17 cellular contexts compared by ENCODE assay signal in the genomic region with DNA sequence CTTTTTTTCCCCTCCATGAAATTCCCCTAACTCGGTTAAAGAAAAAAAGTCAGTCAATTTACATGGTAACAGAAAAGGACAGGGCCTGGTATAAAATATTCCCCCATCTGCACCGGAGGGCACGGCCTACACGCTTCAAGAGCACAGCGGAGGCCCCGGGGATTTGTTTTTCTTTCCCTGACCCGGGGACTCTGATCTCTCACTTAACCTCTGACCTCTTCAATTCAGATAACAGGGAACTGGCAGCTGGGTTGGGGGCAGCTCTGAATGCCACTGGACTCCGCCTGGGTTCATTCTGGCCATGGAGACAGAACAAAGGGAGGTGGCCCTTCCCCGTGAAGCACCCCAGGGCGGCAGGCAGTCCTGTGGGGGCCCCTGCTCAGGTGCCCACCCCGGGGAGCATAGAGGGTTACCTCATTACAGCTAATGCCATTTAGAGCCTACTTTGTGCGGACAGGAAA.
DNase-seq lines count a peak whose midpoint lies in the region; ATAC-seq and TF ChIP-seq lines count a peak whose summit lies in the region.
"Had no signal": no experiment of that assay in that cellular context is flagged by ENCODE, and none has a peak within 500 bp of the region (broad histone marks: within the 10 kb centered on the region; RNA-seq: fewer than 3 reads in every experiment).

No MANE protein-coding gene starts in this region.

- TF ChIP-seq CTCF in esophagus muscularis mucosa (IDR thresholded peaks at IDR 0.05) (no peak), tibial nerve (IDR thresholded peaks at IDR 0.05) (no peak)

- H3K9me3 ChIP-seq in esophagus muscularis mucosa (no peaks in the 10 kb centered on the region), muscle layer of colon (ENCODE audit: low read length) (no peaks in the 10 kb centered on the region), tibial nerve (no peaks in the 10 kb centered on the region)
- H3K9me3 ChIP-seq: testis had no signal

- H3K27ac ChIP-seq in esophagus muscularis mucosa (replicated peaks in 1 of 4): peak overlapping the region in 3 of 4 donors; percentile 47 to 58 (median 51)
- H3K27ac ChIP-seq in muscle layer of colon (ENCODE audit: low read depth, low read length): peak overlapping the region; percentile 48
- peak overlapping the region in 3 of 4 donors; percentile 42 to 84 (median 77) for H3K27ac ChIP-seq in tibial nerve
- H3K27ac ChIP-seq: C4-2B had no signal

- no peak for ATAC-seq in HG03280 (IDR thresholded peaks at IDR 0.05; ENCODE audit: unreplicated experiment)

- H3K27me3 ChIP-seq in esophagus muscularis mucosa (no peaks in the 10 kb centered on the region), muscle layer of colon (ENCODE audit: control insufficient read depth in 1 of 2, insufficient read depth in 2 of 2, low read length in 2 of 2) (no peaks in the 10 kb centered on the region), tibial nerve (no peaks in the 10 kb centered on the region)
- H3K27me3 ChIP-seq: testis had no signal

- TF ChIP-seq EP300 in esophagus muscularis mucosa (IDR thresholded peaks at IDR 0.05): no peak
- no peak for TF ChIP-seq EP300 in tibial nerve (IDR thresholded peaks at IDR 0.05)

- TF ChIP-seq POLR2A in esophagus muscularis mucosa (IDR thresholded peaks at IDR 0.05; ENCODE audit: low read depth) (no peak), tibial nerve (IDR thresholded peaks at IDR 0.05) (no peak)

- no peak overlapping the region for H3K27ac Mint-ChIP-seq in activated T-helper 2 cell treated with anti-CD3 and anti-CD28 coated beads, Interferon-gamma antibody, Interleukin-2, Interleukin-4, amounts not matched to agents 10 μg/mL and 5 μg/mL and 100 μg/mL, durations not matched to agents 14 hours and 24 hours and 36 hours

- H3K9me3 Mint-ChIP-seq in activated T-helper 2 cell treated with anti-CD3 and anti-CD28 coated beads, Interferon-gamma antibody, Interleukin-2, Interleukin-4, amounts not matched to agents 10 μg/mL and 5 μg/mL and 100 μg/mL, durations not matched to agents 14 hours and 24 hours and 36 hours: no peaks in the 10 kb centered on the region

- H3K4me1 Mint-ChIP-seq in activated T-helper 2 cell treated with anti-CD3 and anti-CD28 coated beads, Interferon-gamma antibody, Interleukin-2, Interleukin-4, amounts not matched to agents 10 μg/mL and 5 μg/mL and 100 μg/mL, durations not matched to agents 14 hours and 24 hours and 36 hours (ENCODE audit: low read depth): peaks cover 11% of the 10 kb centered on the region

- intact Hi-C loops in esophagus muscularis mucosa (cut with DNase I): no loop called here
- intact Hi-C loops in activated T-helper 2 cell treated with anti-CD3 and anti-CD28 coated beads, Interferon-gamma antibody, Interleukin-2, Interleukin-4, amounts not matched to agents 10 μg/mL and 5 μg/mL and 100 μg/mL, durations not matched to agents 14 hours and 24 hours and 36 hours (cut with micrococcal nuclease): no loop called here

- H3K36me3 ChIP-seq in esophagus muscularis mucosa: no peaks in the 10 kb centered on the region
- no peaks in the 10 kb centered on the region for H3K36me3 ChIP-seq in muscle layer of colon (ENCODE audit: insufficient read depth, low read length)
- no peaks in the 10 kb centered on the region for H3K36me3 ChIP-seq in tibial nerve

- no peak overlapping the region for H3K4me3 Mint-ChIP-seq in activated T-helper 2 cell treated with anti-CD3 and anti-CD28 coated beads, Interferon-gamma antibody, Interleukin-2, Interleukin-4, amounts not matched to agents 10 μg/mL and 5 μg/mL and 100 μg/mL, durations not matched to agents 14 hours and 24 hours and 36 hours (ENCODE audit: low read depth)

- peaks cover 5 to 21% (median 19%) of the 10 kb centered on the region in 4 donors for H3K4me1 ChIP-seq in esophagus muscularis mucosa
- H3K4me1 ChIP-seq in muscle layer of colon (ENCODE audit: insufficient read depth, low read length): peaks cover 20% of the 10 kb centered on the region
- peaks cover 0 to 66% (median 26%) of the 10 kb centered on the region in 4 donors for H3K4me1 ChIP-seq in tibial nerve

- no peaks in the 10 kb centered on the region for H3K36me3 Mint-ChIP-seq in activated T-helper 2 cell treated with anti-CD3 and anti-CD28 coated beads, Interferon-gamma antibody, Interleukin-2, Interleukin-4, amounts not matched to agents 10 μg/mL and 5 μg/mL and 100 μg/mL, durations not matched to agents 14 hours and 24 hours and 36 hours (ENCODE audit: low read depth)

- no peak overlapping the region for H3K9ac ChIP-seq in muscle layer of colon (ENCODE audit: low read length)

- no peaks in the 10 kb centered on the region for H3K27me3 Mint-ChIP-seq in activated T-helper 2 cell treated with anti-CD3 and anti-CD28 coated beads, Interferon-gamma antibody, Interleukin-2, Interleukin-4, amounts not matched to agents 10 μg/mL and 5 μg/mL and 100 μg/mL, durations not matched to agents 14 hours and 24 hours and 36 hours (ENCODE audit: low read depth)

- peak; percentile 26 for DNase-seq in HuH-7 (ENCODE audit: low spot score)
- no peak for DNase-seq in esophagus muscularis mucosa (ENCODE audit: extremely low spot score)
- no peak for DNase-seq in tibial nerve (ENCODE audit: low spot score in 2 of 2)
- DNase-seq in cerebellar nuclear complex (lab: John Stamatoyannopoulos, UW): no peak
- no peak for DNase-seq in activated T-helper 2 cell treated with anti-CD3 and anti-CD28 coated beads, Interferon-gamma antibody, Interleukin-2, Interleukin-4, amounts not matched to agents 10 μg/mL and 5 μg/mL and 100 μg/mL, durations not matched to agents 14 hours and 24 hours and 36 hours (ENCODE audit: low spot score)
- DNase-seq: activated CD4-positive, alpha-beta T cell treated with anti-CD3 and anti-CD28 coated beads for 4 hours; activated gamma-delta T cell; foreskin melanocyte; NCI-H187 treated with DMSO at 0.1 percent for 48 hours; NCI-H446 treated with DMSO at 0.1 percent for 48 hours; SHP77 treated with DMSO at 0.1 percent for 48 hours; stimulated activated CD4-positive, alpha-beta T cell treated with anti-CD3 and anti-CD28 coated beads, Interleukin-4, amount 100 ng/mL, for 24 hours; stimulated activated CD8-positive, alpha-beta memory T cell treated with anti-CD3 and anti-CD28 coated beads, Interleukin-4, amount 100 ng/mL, for 48 hours had no signal

- H3K4me3 ChIP-seq in esophagus muscularis mucosa: no peak overlapping the region
- H3K4me3 ChIP-seq in muscle layer of colon (ENCODE audit: low read depth in 1 of 2, low read length in 2 of 2): peak overlapping the region in 1 of 2 donors; percentile 9
- no peak overlapping the region for H3K4me3 ChIP-seq in tibial nerve
- H3K4me3 ChIP-seq: testis had no signal

- 90% methylated on average over 12 of the region's 12 CpGs for WGBS in esophagus muscularis mucosa
- WGBS in tibial nerve, 2 donors: 44 to 45% methylated on average over 12 of the region's 12 CpGs
